26 cellular contexts compared by ENCODE assay signal in genomic region chr21:16134134-16134533, GRCh38.
DNase-seq lines count a peak whose midpoint lies in the region; ATAC-seq and TF ChIP-seq lines count a peak whose summit lies in the region.
"Had no signal": no experiment of that assay in that cellular context is flagged by ENCODE, and none has a peak within 500 bp of the region (broad histone marks: within the 10 kb centered on the region; RNA-seq: fewer than 3 reads in every experiment).

No MANE protein-coding gene starts in this region.

- CTCF ChIA-PET in WTC11 (lab: Charles Lee): no interaction called here

- H3K36me3 Mint-ChIP-seq in brain (peaks cover 58% of the 10 kb centered on the region), WTC11 (peaks cover 5% of the 10 kb centered on the region)
- H3K36me3 Mint-ChIP-seq: CD4-positive, CD25-positive, alpha-beta regulatory T cell had no signal

- peaks cover 23 to 40% (median 33%) of the 10 kb centered on the region in 5 experiments for H3K9me3 Mint-ChIP-seq in brain
- peaks cover 20% of the 10 kb centered on the region for H3K9me3 Mint-ChIP-seq in WTC11

- H3K4me3 Mint-ChIP-seq in brain (peak overlapping the region in 1 of 5 experiments; percentile 53), WTC11 (no peak overlapping the region)
- H3K4me3 Mint-ChIP-seq: CD4-positive, CD25-positive, alpha-beta regulatory T cell; GM23338; H9; HFFc6 had no signal

- DNase-seq in AG10803 (ENCODE audit: low read depth): peak; percentile 14
- DNase-seq in mesendoderm: no peak
- DNase-seq in testis: peak; percentile 19
- no peak for DNase-seq in WTC11 (ENCODE audit: low spot score)
- DNase-seq: CD4-positive, CD25-positive, alpha-beta regulatory T cell; DMS153; DND-41; H9; HFFc6; Kasumi-1; MV-4-11; NCI-H1105; NCI-H1436 treated with DMSO at 0.1 percent for 48 hours; NCI-H1930; NCI-H446; NCI-H524 treated with DMSO at 0.1 percent for 48 hours; NCI-H774; NK-92 treated with Interleukin-12 subunit alpha and Interleukin-12 subunit beta, amount 100 ng/mL, for 24 hours; PC-3; SJCRH30 had no signal

- no peaks in the 10 kb centered on the region for H3K79me2 ChIP-seq in mesendoderm (ENCODE audit: control insufficient read depth, insufficient read depth, low read length)

- TF ChIP-seq POLR2A in testis (IDR thresholded peaks at IDR 0.05): no peak

- ATAC-seq in GM19328 (IDR thresholded peaks at IDR 0.05; ENCODE audit: unreplicated experiment) (no peak), WTC11 (no peak), GM19035 (IDR thresholded peaks at IDR 0.05; ENCODE audit: unreplicated experiment) (no peak)
- ATAC-seq: GM23338, K562, PC-3 had no signal

- H2BK120ac ChIP-seq in mesendoderm (ENCODE audit: low read depth, low read length): peak overlapping the region; percentile 82

- H2BK15ac ChIP-seq in mesendoderm (replicated peaks; ENCODE audit: low read depth): no peak overlapping the region

- no peak overlapping the region for H3K4ac ChIP-seq in mesendoderm (ENCODE audit: low read depth, low read length)

- no peak overlapping the region for H3K23ac ChIP-seq in mesendoderm (ENCODE audit: low read length)

- H2AK5ac ChIP-seq in mesendoderm (ENCODE audit: low read length): no peak overlapping the region

- H3K4me1 ChIP-seq in mesendoderm (ENCODE audit: control insufficient read depth, low read depth, low read length): no peaks in the 10 kb centered on the region
- no peaks in the 10 kb centered on the region for H3K4me1 ChIP-seq in testis
- H3K4me1 ChIP-seq: BLaER1, SJCRH30 had no signal

- POLR2A ChIA-PET in WTC11 (lab: Charles Lee): no interaction called here

- no peak overlapping the region for H4K8ac ChIP-seq in mesendoderm (ENCODE audit: low read depth, low read length)

- H3K4me2 ChIP-seq in mesendoderm (ENCODE audit: low read length): no peak overlapping the region
- H3K4me2 ChIP-seq: BLaER1, GM23338 had no signal

- H3K27me3 Mint-ChIP-seq in brain: no peaks in the 10 kb centered on the region
- peaks cover 2% of the 10 kb centered on the region; the same call in 1 of the 2 replicates for H3K27me3 Mint-ChIP-seq in WTC11 (ENCODE audit: low read depth)
- H3K27me3 Mint-ChIP-seq: CD4-positive, CD25-positive, alpha-beta regulatory T cell had no signal

- TF ChIP-seq CTCF in AG10803 (conservative IDR thresholded peaks at IDR 0.05; ENCODE audit: low read length): no peak
- TF ChIP-seq CTCF in brain (conservative IDR thresholded peaks at IDR 0.05): no peak
- no peak for TF ChIP-seq CTCF in testis (IDR thresholded peaks at IDR 0.05)
- TF ChIP-seq CTCF in WTC11 (IDR thresholded peaks at IDR 0.05): no peak

- H3K36me3 ChIP-seq in mesendoderm (ENCODE audit: control insufficient read depth, insufficient read depth, low read length) (no peaks in the 10 kb centered on the region), testis (ENCODE audit: low read depth, missing control alignments) (no peaks in the 10 kb centered on the region)
- H3K36me3 ChIP-seq: BLaER1, SJCRH30 had no signal

- no peaks in the 10 kb centered on the region for H3K9me3 ChIP-seq in testis
- H3K9me3 ChIP-seq: BLaER1 had no signal

- H2BK5ac ChIP-seq in mesendoderm (ENCODE audit: low read length): no peak overlapping the region

- intact Hi-C loops in testis (cut with DNase I; ENCODE audit: low total_unique reads): no loop called here

- H3K27ac ChIP-seq in mesendoderm (ENCODE audit: low read depth, low read length) (no peak overlapping the region), testis (no peak overlapping the region)
- H3K27ac ChIP-seq: BLaER1, SJCRH30 had no signal

- H3K56ac ChIP-seq in mesendoderm (ENCODE audit: low read length): no peak overlapping the region

- no peaks in the 10 kb centered on the region for H3K79me1 ChIP-seq in mesendoderm (ENCODE audit: low read length)

- no peak overlapping the region for H3K18ac ChIP-seq in mesendoderm (ENCODE audit: low read length)

- WGBS in mesendoderm (ENCODE audit: extremely low coverage, insufficient coverage, low lambda C conversion rate): no CpG with 5 or more reads among the region's 5 CpGs
- 71 to 76% methylated on average over 5 of the region's 5 CpGs for WGBS in testis, 2 donors

- H3K4me1 Mint-ChIP-seq in brain (peaks cover 9% of the 10 kb centered on the region), WTC11 (no peaks in the 10 kb centered on the region)
- H3K4me1 Mint-ChIP-seq: CD4-positive, CD25-positive, alpha-beta regulatory T cell; GM23338 had no signal

- peak overlapping the region in 4 of 5 experiments; percentile 10 to 81 (median 28) for H3K27ac Mint-ChIP-seq in brain
- no peak overlapping the region for H3K27ac Mint-ChIP-seq in WTC11
- H3K27ac Mint-ChIP-seq: GM23338, H9, HFFc6 had no signal

- H3K9ac ChIP-seq in mesendoderm (ENCODE audit: low read length): no peak overlapping the region
- H3K9ac ChIP-seq: BLaER1 had no signal

- H3K27me3 ChIP-seq in mesendoderm (ENCODE audit: insufficient read depth, low read length, poor library complexity): no peaks in the 10 kb centered on the region
- no peaks in the 10 kb centered on the region for H3K27me3 ChIP-seq in testis
- H3K27me3 ChIP-seq: BLaER1, SJCRH30 had no signal

- H4K5ac ChIP-seq in mesendoderm (ENCODE audit: low read length): no peak overlapping the region

- H3K4me3 ChIP-seq in AG10803 (ENCODE audit: low read length) (no peak overlapping the region), mesendoderm (ENCODE audit: low read length) (no peak overlapping the region), testis (no peak overlapping the region)
- H3K4me3 ChIP-seq: BLaER1, GM23338, K562, SJCRH30 had no signal

TF ChIP-seq in WTC11, 78 proteins besides CTCF, POLR2A, EP300 and RAD21:
- no peak for TF ChIP-seq JAZF1 (CRISPR knock-in tag; IDR thresholded peaks at IDR 0.05)
- TF ChIP-seq, protein P1, sequence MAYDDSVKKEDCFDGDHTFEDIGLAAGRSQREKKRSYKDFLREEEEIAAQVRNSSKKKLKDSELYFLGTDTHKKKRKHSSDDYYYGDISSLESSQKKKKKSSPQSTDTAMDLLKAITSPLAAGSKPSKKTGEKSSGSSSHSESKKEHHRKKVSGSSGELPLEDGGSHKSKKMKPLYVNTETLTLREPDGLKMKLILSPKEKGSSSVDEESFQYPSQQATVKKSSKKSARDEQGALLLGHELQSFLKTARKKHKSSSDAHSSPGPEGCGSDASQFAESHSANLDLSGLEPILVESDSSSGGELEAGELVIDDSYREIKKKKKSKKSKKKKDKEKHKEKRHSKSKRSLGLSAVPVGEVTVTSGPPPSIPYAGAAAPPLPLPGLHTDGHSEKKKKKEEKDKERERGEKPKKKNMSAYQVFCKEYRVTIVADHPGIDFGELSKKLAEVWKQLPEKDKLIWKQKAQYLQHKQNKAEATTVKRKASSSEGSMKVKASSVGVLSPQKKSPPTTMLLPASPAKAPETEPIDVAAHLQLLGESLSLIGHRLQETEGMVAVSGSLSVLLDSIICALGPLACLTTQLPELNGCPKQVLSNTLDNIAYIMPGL (CRISPR knock-in tag; IDR thresholded peaks at IDR 0.05): no peak
- no peak for TF ChIP-seq IRF2 (CRISPR knock-in tag; IDR thresholded peaks at IDR 0.05; ENCODE audit: borderline replicate concordance, low read depth)
- TF ChIP-seq, protein P2, sequence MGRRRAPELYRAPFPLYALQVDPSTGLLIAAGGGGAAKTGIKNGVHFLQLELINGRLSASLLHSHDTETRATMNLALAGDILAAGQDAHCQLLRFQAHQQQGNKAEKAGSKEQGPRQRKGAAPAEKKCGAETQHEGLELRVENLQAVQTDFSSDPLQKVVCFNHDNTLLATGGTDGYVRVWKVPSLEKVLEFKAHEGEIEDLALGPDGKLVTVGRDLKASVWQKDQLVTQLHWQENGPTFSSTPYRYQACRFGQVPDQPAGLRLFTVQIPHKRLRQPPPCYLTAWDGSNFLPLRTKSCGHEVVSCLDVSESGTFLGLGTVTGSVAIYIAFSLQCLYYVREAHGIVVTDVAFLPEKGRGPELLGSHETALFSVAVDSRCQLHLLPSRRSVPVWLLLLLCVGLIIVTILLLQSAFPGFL (CRISPR knock-in tag; IDR thresholded peaks at IDR 0.05; ENCODE audit: borderline replicate concordance): no peak
- TF ChIP-seq CREM (CRISPR knock-in tag; IDR thresholded peaks at IDR 0.05): no peak
- no peak for TF ChIP-seq ERG (CRISPR knock-in tag; IDR thresholded peaks at IDR 0.05)
- TF ChIP-seq ZNF232 (CRISPR knock-in tag; IDR thresholded peaks at IDR 0.05): no peak

Comparison
In these comparisons a context has a peak if more than half of its experiments do, and no peak if none do; other contexts are left out.
1. DNase-seq: peak in AG10803 (single experiment) and testis (single experiment); none in mesendoderm (single experiment) and WTC11 (single experiment).